Comparison of ENCODE assay signal across 8 cellular contexts in genomic region chr3:64022451-64023186, GRCh38. TPM values are rescaled to one million over a fixed set of nuclear protein-coding genes. Genes with fewer than 3 reads are reported as not detected.
DNase-seq lines count a peak whose midpoint lies in the region; ATAC-seq, FAIRE-seq and TF ChIP-seq lines count a peak whose summit lies in the region.

No MANE protein-coding gene starts in this region.

- H3K4me3 Mint-ChIP-seq in endothelial cell (ENCODE audit: unreplicated experiment) (peak overlapping the region; percentile 95), natural killer cell (peak overlapping the region; percentile 85)

- peak; percentile 20 for DNase-seq in AG20443 (ENCODE audit: low spot score)
- DNase-seq in T-helper 22 cell (ENCODE audit: low read depth): peak; percentile 12
- peak; percentile 5 for DNase-seq in endothelial cell (ENCODE audit: low spot score)
- DNase-seq in natural killer cell: no peak
- no peak for DNase-seq in DMS79 treated with DMSO at 0.1 percent for 48 hours (lab: John Stamatoyannopoulos, UW)
- no peak for DNase-seq in urothelium cell line (ENCODE audit: low spot score)

- H3K27me3 Mint-ChIP-seq in endothelial cell (ENCODE audit: unreplicated experiment) (no peaks in the 10 kb centered on the region), natural killer cell (ENCODE audit: low read depth in 2 of 2) (peaks cover 6 to 14% of the 10 kb centered on the region in 2 donors)

- H3K36me3 Mint-ChIP-seq in endothelial cell (ENCODE audit: low read depth, unreplicated experiment) (peaks cover 3% of the 10 kb centered on the region), natural killer cell (peaks cover 1% of the 10 kb centered on the region)

- no peak for FAIRE-seq in urothelium cell line (lab: Jason Lieb, UNC)

- TF ChIP-seq CTCF in endothelial cell (IDR thresholded peaks at IDR 0.05; ENCODE audit: unreplicated experiment): no peak
- no peak for TF ChIP-seq CTCF in natural killer cell (IDR thresholded peaks at IDR 0.05)

- H3K9me3 Mint-ChIP-seq in endothelial cell (ENCODE audit: unreplicated experiment): no peaks in the 10 kb centered on the region
- no peaks in the 10 kb centered on the region for H3K9me3 Mint-ChIP-seq in natural killer cell

- peak; percentile 5 for ATAC-seq in GM21737 (IDR thresholded peaks at IDR 0.05; ENCODE audit: unreplicated experiment)
- ATAC-seq in natural killer cell: no peak
- ATAC-seq in GM19467 (IDR thresholded peaks at IDR 0.05; ENCODE audit: unreplicated experiment): no peak

- peaks cover 11% of the 10 kb centered on the region for H3K4me1 Mint-ChIP-seq in endothelial cell (ENCODE audit: unreplicated experiment)
- H3K4me1 Mint-ChIP-seq in natural killer cell: peaks cover 22 to 24% of the 10 kb centered on the region in 2 donors

- intact Hi-C loops in natural killer cell (cut with micrococcal nuclease): loop anchor here (5.0 kb wide), 3 partner anchors 45 to 160 kb away; partner anchors contain the start of genes ATXN7, SCAANT1 and THOC7

- H3K27ac Mint-ChIP-seq in endothelial cell (ENCODE audit: unreplicated experiment) (peak overlapping the region; percentile 89), natural killer cell (peak overlapping the region; percentile 84 to 89)

RNA-seq across cellular contexts. Expression of gene PSMD6, which starts 0.7 kb away (rescaled TPM):
- 87.0 TPM for total RNA-seq in endothelial cell (ENCODE audit: unreplicated experiment)
- 100 to 1,000 TPM in 2 of 3 donors, 10 to 100 TPM in 1; 84.4 to 105 (median 102) TPM for total RNA-seq in natural killer cell

Comparison
In these comparisons a context has a peak if more than half of its experiments do, and no peak if none do; other contexts are left out.
1. DNase-seq: peak in AG20443 (single experiment), T-helper 22 cell (single experiment) and endothelial cell (single experiment); none in natural killer cell (single experiment), DMS79 treated with DMSO at 0.1 percent for 48 hours (single experiment) and urothelium cell line (single experiment).